25 cellular contexts compared by ENCODE assay signal in genomic region chr4:4937926-4938325, GRCh38.
A peak's percentile ranks its signal among the peaks of the same experiment; 100 is the strongest.
DNase-seq lines count a peak whose midpoint lies in the region; ATAC-seq, FAIRE-seq and TF ChIP-seq lines count a peak whose summit lies in the region.
"Had no signal": no experiment of that assay in that cellular context is flagged by ENCODE, and none has a peak within 500 bp of the region (broad histone marks: within the 10 kb centered on the region; RNA-seq: fewer than 3 reads in every experiment).

No MANE protein-coding gene starts in this region.

- TF ChIP-seq CTCF in GM23338 (conservative IDR thresholded peaks at IDR 0.05; ENCODE audit: low read depth in 2 of 2) (no peak), endodermal cell (conservative IDR thresholded peaks at IDR 0.05) (no peak), kidney (IDR thresholded peaks at IDR 0.05; ENCODE audit: borderline replicate concordance, extremely low read depth, insufficient read depth) (no peak)

- 0 out of 2 replicates have a peak overlapping the region, but pooled peaks have one; percentile 69 for H2AFZ ChIP-seq in GM23338

- H3K9ac ChIP-seq in endodermal cell (ENCODE audit: extremely low read depth, low read length, poor library complexity, severe bottlenecking) (no peak overlapping the region), kidney (ENCODE audit: low read length in 2 of 2) (no peak overlapping the region)
- H3K9ac ChIP-seq: BLaER1 had no signal

- H3K9me2 ChIP-seq in GM23338 (ENCODE audit: insufficient read depth) = no peaks in the 10 kb centered on the region

- DNase-seq in GM23338 (ENCODE audit: low spot score) (no peak), ecto neural progenitor cell (ENCODE audit: low spot score) (peak; percentile 12), endodermal cell (peak; percentile 16), mucosa of gallbladder (ENCODE audit: low spot score) (peak; percentile 2), A172 (ENCODE audit: low spot score) (no peak), DMS114 treated with DMSO at 0.1 percent for 48 hours (lab: John Stamatoyannopoulos, UW; ENCODE audit: unreplicated experiment) (no peak), left lobe of liver (ENCODE audit: low spot score) (no peak), kidney (no peak)
- DNase-seq: ACHN; BE2C; C1 segment of cervical spinal cord; CD4-positive, alpha-beta memory T cell; CD4-positive, CD25-positive, alpha-beta regulatory T cell; CD8-positive, alpha-beta memory T cell; COR-L47; DMS 273 treated with DMSO at 0.1 percent for 48 hours; DMS79 treated with DMSO at 0.1 percent for 48 hours; GF-D8 had no signal

- H3K27me3 Mint-ChIP-seq in GM23338 (ENCODE audit: insufficient read depth, low read depth, poor library complexity) = peaks cover 8% of the 10 kb centered on the region
- peaks cover 10% of the 10 kb centered on the region for H3K27me3 Mint-ChIP-seq in endodermal cell (ENCODE audit: insufficient read depth)
- H3K27me3 Mint-ChIP-seq: CD4-positive, CD25-positive, alpha-beta regulatory T cell had no signal

- H3K36me3 Mint-ChIP-seq in GM23338 (ENCODE audit: low read depth) = no peaks in the 10 kb centered on the region
- H3K36me3 Mint-ChIP-seq in endodermal cell (ENCODE audit: low read depth) = no peaks in the 10 kb centered on the region
- H3K36me3 Mint-ChIP-seq: CD14-positive monocyte; CD4-positive, alpha-beta memory T cell; CD4-positive, CD25-positive, alpha-beta regulatory T cell; CD8-positive, alpha-beta memory T cell had no signal

- H3F3A ChIP-seq in GM23338 (replicated peaks; ENCODE audit: low read depth) = no peaks in the 10 kb centered on the region

- H3K27me3 ChIP-seq in GM23338 (ENCODE audit: insufficient read depth) = no peaks in the 10 kb centered on the region
- no peaks in the 10 kb centered on the region for H3K27me3 ChIP-seq in endodermal cell (ENCODE audit: control insufficient read depth, insufficient read depth, low read length, poor library complexity, severe bottlenecking)
- H3K27me3 ChIP-seq: BLaER1 had no signal

- H3K4me1 ChIP-seq in GM23338 (ENCODE audit: insufficient read depth) = no peaks in the 10 kb centered on the region
- no peaks in the 10 kb centered on the region for H3K4me1 ChIP-seq in endodermal cell (ENCODE audit: control insufficient read depth, insufficient read depth, low read length)
- H3K4me1 ChIP-seq in kidney (ENCODE audit: control insufficient read depth in 1 of 2, insufficient read depth in 1 of 2, low read depth in 1 of 2, low read length in 2 of 2) = no peaks in the 10 kb centered on the region
- H3K4me1 ChIP-seq: BE2C had no signal

- H3K4me1 Mint-ChIP-seq in GM23338 (no peaks in the 10 kb centered on the region), endodermal cell (no peaks in the 10 kb centered on the region)
- H3K4me1 Mint-ChIP-seq: CD14-positive monocyte; CD4-positive, alpha-beta memory T cell had no signal

- no peaks in the 10 kb centered on the region for H4K20me1 ChIP-seq in GM23338 (replicated peaks; ENCODE audit: insufficient read depth)
- H4K20me1 ChIP-seq: BLaER1 had no signal

- H3K4me2 ChIP-seq in GM23338 = no peak overlapping the region
- H3K4me2 ChIP-seq: BLaER1 had no signal

- H3K9me3 Mint-ChIP-seq in GM23338 = no peaks in the 10 kb centered on the region
- H3K9me3 Mint-ChIP-seq in endodermal cell = no peaks in the 10 kb centered on the region
- H3K9me3 Mint-ChIP-seq: CD8-positive, alpha-beta memory T cell had no signal

- H3K9me3 ChIP-seq in endodermal cell (ENCODE audit: control insufficient read depth, low read length) = no peaks in the 10 kb centered on the region
- no peaks in the 10 kb centered on the region for H3K9me3 ChIP-seq in kidney (ENCODE audit: control insufficient read depth in 1 of 2, low read length in 2 of 2)
- H3K9me3 ChIP-seq: BE2C had no signal

- H3K36me3 ChIP-seq in GM23338 (ENCODE audit: insufficient read depth) = no peaks in the 10 kb centered on the region
- no peaks in the 10 kb centered on the region for H3K36me3 ChIP-seq in endodermal cell (ENCODE audit: control insufficient read depth, insufficient read depth, low read length)
- H3K36me3 ChIP-seq in kidney (ENCODE audit: control insufficient read depth in 1 of 2, insufficient read depth in 2 of 2, low read length in 2 of 2) = no peaks in the 10 kb centered on the region
- H3K36me3 ChIP-seq: BE2C, BLaER1 had no signal

- intact Hi-C loops in kidney (cut with DNase I) = no loop called here

- H3K4me3 ChIP-seq in GM23338 (no peak overlapping the region), endodermal cell (ENCODE audit: low read length) (no peak overlapping the region), kidney (ENCODE audit: low read length in 2 of 2) (no peak overlapping the region)
- H3K4me3 ChIP-seq: BLaER1 had no signal

- H3K4me3 Mint-ChIP-seq in GM23338 (no peak overlapping the region), endodermal cell (no peak overlapping the region)
- H3K4me3 Mint-ChIP-seq: CD14-positive monocyte; CD4-positive, alpha-beta memory T cell; CD8-positive, alpha-beta memory T cell had no signal

- H3K27ac Mint-ChIP-seq in GM23338 = no peak overlapping the region
- H3K27ac Mint-ChIP-seq in endodermal cell = no peak overlapping the region
- H3K27ac Mint-ChIP-seq: CD14-positive monocyte; CD4-positive, alpha-beta memory T cell had no signal

- no peak for FAIRE-seq in kidney (lab: Jason Lieb, UNC)
- FAIRE-seq: A204.1, G401.6, GM12891, GM19239 had no signal

- 86 to 87% methylated on average over 4 to 6 of the region's 6 CpGs for WGBS in endodermal cell (ENCODE audit: insufficient coverage in 1 of 2, insufficient read length in 1 of 2), 2 experiments

- no peaks in the 10 kb centered on the region for H3K79me2 ChIP-seq in GM23338 (replicated peaks; ENCODE audit: insufficient read depth)

- ATAC-seq in GM23338 (no peak), left lobe of liver (no peak)

- H3K27ac ChIP-seq in GM23338 (ENCODE audit: low read depth) (no peak overlapping the region), endodermal cell (ENCODE audit: low read depth, low read length) (no peak overlapping the region), kidney (ENCODE audit: low read depth in 2 of 2, low read length in 2 of 2) (no peak overlapping the region)
- H3K27ac ChIP-seq: 22Rv1, BLaER1 had no signal

TF ChIP-seq in GM23338, 12 proteins besides CTCF, POLR2A, EP300 and RAD21 (continues in another document):
- no peak for TF ChIP-seq POLR2AphosphoS5 (IDR thresholded peaks at IDR 0.05; ENCODE audit: low read depth)
- TF ChIP-seq NANOG (IDR thresholded peaks at IDR 0.05; ENCODE audit: borderline replicate concordance) = no peak
- TF ChIP-seq STAT1 (IDR thresholded peaks at IDR 0.05; ENCODE audit: unreplicated experiment) = no peak
- no peak for TF ChIP-seq ETS1 (IDR thresholded peaks at IDR 0.05)
- no peak for TF ChIP-seq EZH2phosphoT487 (IDR thresholded peaks at IDR 0.05; ENCODE audit: unreplicated experiment)
- no peak for TF ChIP-seq ZNF114 (CRISPR knock-in tag; IDR thresholded peaks at IDR 0.05)

Comparison
In these comparisons a context has a peak if more than half of its experiments do, and no peak if none do; other contexts are left out.
1. DNase-seq: peak in ecto neural progenitor cell (single experiment), endodermal cell (single experiment) and mucosa of gallbladder (single experiment); none in GM23338 (single experiment), A172 (single experiment), DMS114 treated with DMSO at 0.1 percent for 48 hours (single experiment), left lobe of liver (single experiment) and kidney (single experiment).